In the genomic region with DNA sequence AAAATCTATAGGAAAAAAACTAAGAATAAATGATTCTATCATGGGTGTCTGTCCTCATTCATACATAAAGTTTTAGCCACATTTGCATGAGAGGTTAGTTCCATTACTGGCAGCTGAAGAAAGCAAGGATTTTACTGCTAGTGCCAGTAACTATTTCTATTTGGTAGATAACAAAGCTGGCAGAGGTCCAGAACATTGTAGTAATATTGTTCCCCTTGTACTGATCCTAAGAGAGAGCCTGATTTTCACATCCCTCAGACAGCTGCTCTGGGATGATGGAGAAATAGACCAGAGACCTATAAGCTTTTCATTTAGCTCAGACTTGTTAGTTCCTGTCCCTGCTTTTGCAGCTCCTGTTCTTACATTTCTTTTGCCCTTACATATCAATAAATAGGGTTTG, we compare ENCODE assay signal across 17 cellular contexts.
"Had no signal": no experiment of that assay in that cellular context is flagged by ENCODE, and none has a peak within 500 bp of the region (broad histone marks: within the 10 kb centered on the region; RNA-seq: fewer than 3 reads in every experiment).

No MANE protein-coding gene starts in this region.

- H3K36me3 ChIP-seq: ascending aorta, neutrophil, spleen, upper lobe of right lung had no signal

- H3K27ac ChIP-seq: ascending aorta, epithelial cell of prostate, neutrophil, parathyroid adenoma, spleen, upper lobe of right lung had no signal

- ATAC-seq: activated naive CD8-positive, alpha-beta T cell treated with anti-CD3 and anti-CD28 coated beads, Interleukin-2, amount 50 U/mL, for 24 hours; naive thymus-derived CD8-positive, alpha-beta T cell; sciatic nerve; stimulated activated naive B cell treated with anti-CD40 and anti-IgM and Interleukin-4, amounts not matched to agents 10 μg/mL and 1 μg/mL and 100 μg/mL, for 72 hours; upper lobe of right lung; WTC11 had no signal

- H3K9ac ChIP-seq: parathyroid adenoma had no signal

- H2AFZ ChIP-seq: parathyroid adenoma had no signal

- H3K4me1 ChIP-seq: ascending aorta, parathyroid adenoma, spleen, upper lobe of right lung had no signal

- DNase-seq: activated CD4-positive, alpha-beta memory T cell treated with anti-CD3 and anti-CD28 coated beads, Interleukin-2, amount 10 ng/mL, durations not matched to agents 7 days and 5 days; activated CD4-positive, alpha-beta T cell treated with anti-CD3 and anti-CD28 coated beads for 4 hours; activated naive CD4-positive, alpha-beta T cell treated with anti-CD3 and anti-CD28 coated beads, Interleukin-2, amount 10 ng/mL, durations not matched to agents 7 days and 5 days; activated naive CD8-positive, alpha-beta T cell treated with anti-CD3 and anti-CD28 coated beads, Interleukin-2, amount 50 U/mL, for 24 hours; activated T-cell treated with anti-CD3 and anti-CD28 coated beads, Interleukin-2, amount 50 U/mL, for 1 hour; foreskin melanocyte; glutamatergic neuron; naive thymus-derived CD8-positive, alpha-beta T cell; spleen; stimulated activated naive B cell treated with anti-CD40 and anti-IgM and Interleukin-4, amounts not matched to agents 10 μg/mL and 1 μg/mL and 100 μg/mL, for 72 hours; upper lobe of right lung had no signal

- H3K27me3 ChIP-seq: ascending aorta, neutrophil, spleen, upper lobe of right lung had no signal

- H3K4me3 ChIP-seq: ascending aorta, spleen, upper lobe of right lung had no signal

- H3K79me2 ChIP-seq: parathyroid adenoma had no signal

- H3K9me3 ChIP-seq: ascending aorta, neutrophil, spleen, upper lobe of right lung had no signal
